ENCODE assay signal across 1 cellular context in the genomic region with DNA sequence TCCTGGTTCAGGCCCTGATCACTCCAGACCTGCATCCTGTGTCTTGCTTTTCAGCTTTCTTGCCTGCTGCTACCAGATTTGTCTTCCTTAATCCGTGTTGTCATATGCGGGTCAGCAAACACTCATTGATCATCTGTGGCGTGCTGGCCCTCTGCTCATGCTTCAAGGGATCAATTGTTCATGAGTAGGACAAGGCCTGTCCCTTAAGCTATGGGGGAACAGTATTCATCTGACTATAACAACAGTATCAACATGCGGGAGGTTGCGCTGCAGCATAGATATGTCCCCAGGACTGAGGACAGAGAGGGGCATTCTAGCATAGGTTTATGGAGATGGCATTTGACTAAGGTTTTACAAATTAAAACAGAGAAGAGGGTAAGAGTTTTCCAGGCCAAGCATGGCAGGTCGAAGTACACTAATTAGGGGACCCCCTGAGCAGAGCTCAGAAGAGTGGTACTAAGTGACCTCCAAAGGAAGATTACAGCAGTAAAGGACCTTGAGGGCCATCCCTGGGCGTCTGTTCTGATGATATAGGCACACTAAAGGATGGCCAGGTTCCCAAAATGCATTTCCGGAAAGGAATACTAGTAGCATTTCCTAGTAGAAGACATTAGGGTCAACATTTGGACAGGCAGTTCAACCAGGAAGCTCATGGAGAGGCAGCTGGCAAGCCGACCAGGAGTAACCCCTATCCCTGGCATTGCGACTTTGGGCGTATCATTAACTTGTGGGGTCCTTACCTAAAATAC.
TF ChIP-seq lines count a peak whose summit lies in the region.

No MANE protein-coding gene starts in this region.

TF ChIP-seq in K562, 482 proteins besides CTCF, POLR2A, EP300 and RAD21 (continued from another document):
- TF ChIP-seq L3MBTL2 (IDR thresholded peaks at IDR 0.05) (no peak), SMC3 (conservative IDR thresholded peaks at IDR 0.05; ENCODE audit: insufficient read depth, low read depth, low read length) (no peak), DNMT1 (IDR thresholded peaks at IDR 0.05) (no peak), ZSCAN32 (CRISPR knock-in tag; IDR thresholded peaks at IDR 0.05) (no peak), NCOA1 (IDR thresholded peaks at IDR 0.05; ENCODE audit: low read depth) (no peak), ZNF436 (CRISPR knock-in tag; IDR thresholded peaks at IDR 0.05) (no peak)
- TF ChIP-seq, protein P1, sequence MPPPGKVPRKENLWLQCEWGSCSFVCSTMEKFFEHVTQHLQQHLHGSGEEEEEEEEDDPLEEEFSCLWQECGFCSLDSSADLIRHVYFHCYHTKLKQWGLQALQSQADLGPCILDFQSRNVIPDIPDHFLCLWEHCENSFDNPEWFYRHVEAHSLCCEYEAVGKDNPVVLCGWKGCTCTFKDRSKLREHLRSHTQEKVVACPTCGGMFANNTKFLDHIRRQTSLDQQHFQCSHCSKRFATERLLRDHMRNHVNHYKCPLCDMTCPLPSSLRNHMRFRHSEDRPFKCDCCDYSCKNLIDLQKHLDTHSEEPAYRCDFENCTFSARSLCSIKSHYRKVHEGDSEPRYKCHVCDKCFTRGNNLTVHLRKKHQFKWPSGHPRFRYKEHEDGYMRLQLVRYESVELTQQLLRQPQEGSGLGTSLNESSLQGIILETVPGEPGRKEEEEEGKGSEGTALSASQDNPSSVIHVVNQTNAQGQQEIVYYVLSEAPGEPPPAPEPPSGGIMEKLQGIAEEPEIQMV (tag; conservative IDR thresholded peaks at IDR 0.05; ENCODE audit: low read depth): no peak
- TF ChIP-seq, protein P2, sequence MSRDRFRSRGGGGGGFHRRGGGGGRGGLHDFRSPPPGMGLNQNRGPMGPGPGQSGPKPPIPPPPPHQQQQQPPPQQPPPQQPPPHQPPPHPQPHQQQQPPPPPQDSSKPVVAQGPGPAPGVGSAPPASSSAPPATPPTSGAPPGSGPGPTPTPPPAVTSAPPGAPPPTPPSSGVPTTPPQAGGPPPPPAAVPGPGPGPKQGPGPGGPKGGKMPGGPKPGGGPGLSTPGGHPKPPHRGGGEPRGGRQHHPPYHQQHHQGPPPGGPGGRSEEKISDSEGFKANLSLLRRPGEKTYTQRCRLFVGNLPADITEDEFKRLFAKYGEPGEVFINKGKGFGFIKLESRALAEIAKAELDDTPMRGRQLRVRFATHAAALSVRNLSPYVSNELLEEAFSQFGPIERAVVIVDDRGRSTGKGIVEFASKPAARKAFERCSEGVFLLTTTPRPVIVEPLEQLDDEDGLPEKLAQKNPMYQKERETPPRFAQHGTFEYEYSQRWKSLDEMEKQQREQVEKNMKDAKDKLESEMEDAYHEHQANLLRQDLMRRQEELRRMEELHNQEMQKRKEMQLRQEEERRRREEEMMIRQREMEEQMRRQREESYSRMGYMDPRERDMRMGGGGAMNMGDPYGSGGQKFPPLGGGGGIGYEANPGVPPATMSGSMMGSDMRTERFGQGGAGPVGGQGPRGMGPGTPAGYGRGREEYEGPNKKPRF (IDR thresholded peaks at IDR 0.05; ENCODE audit: low read depth, low read length): no peak
- TF ChIP-seq, protein P3, sequence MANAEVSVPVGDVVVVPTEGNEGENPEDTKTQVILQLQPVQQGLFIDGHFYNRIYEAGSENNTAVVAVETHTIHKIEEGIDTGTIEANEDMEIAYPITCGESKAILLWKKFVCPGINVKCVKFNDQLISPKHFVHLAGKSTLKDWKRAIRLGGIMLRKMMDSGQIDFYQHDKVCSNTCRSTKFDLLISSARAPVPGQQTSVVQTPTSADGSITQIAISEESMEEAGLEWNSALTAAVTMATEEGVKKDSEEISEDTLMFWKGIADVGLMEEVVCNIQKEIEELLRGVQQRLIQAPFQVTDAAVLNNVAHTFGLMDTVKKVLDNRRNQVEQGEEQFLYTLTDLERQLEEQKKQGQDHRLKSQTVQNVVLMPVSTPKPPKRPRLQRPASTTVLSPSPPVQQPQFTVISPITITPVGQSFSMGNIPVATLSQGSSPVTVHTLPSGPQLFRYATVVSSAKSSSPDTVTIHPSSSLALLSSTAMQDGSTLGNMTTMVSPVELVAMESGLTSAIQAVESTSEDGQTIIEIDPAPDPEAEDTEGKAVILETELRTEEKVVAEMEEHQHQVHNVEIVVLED (CRISPR knock-in tag; IDR thresholded peaks at IDR 0.05): no peak
- TF ChIP-seq, protein P4, sequence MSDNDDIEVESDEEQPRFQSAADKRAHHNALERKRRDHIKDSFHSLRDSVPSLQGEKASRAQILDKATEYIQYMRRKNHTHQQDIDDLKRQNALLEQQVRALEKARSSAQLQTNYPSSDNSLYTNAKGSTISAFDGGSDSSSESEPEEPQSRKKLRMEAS (CRISPR knock-in tag; IDR thresholded peaks at IDR 0.05): no peak
